Comparison of ENCODE assay signal across 8 cellular contexts in genomic region chr19:3036119-3036794, GRCh38. TPM values are rescaled to one million over a fixed set of nuclear protein-coding genes. Genes with fewer than 3 reads are reported as not detected.
A peak's percentile ranks its signal among the peaks of the same experiment; 100 is the strongest.
DNase-seq lines count a peak whose midpoint lies in the region; FAIRE-seq and TF ChIP-seq lines count a peak whose summit lies in the region.

No MANE protein-coding gene starts in this region.

- no peaks in the 10 kb centered on the region for H3K36me3 Mint-ChIP-seq in activated naive CD4-positive, alpha-beta T cell treated with anti-CD3 and anti-CD28 coated beads, Interleukin-2, amount 50 U/mL, for 24 hours

- peak overlapping the region; percentile 92 for H3K4me3 ChIP-seq in SK-N-MC

- H3K27ac ChIP-seq in SK-N-MC, result peak overlapping the region; percentile 92

- H3K4me3 Mint-ChIP-seq in activated naive CD4-positive, alpha-beta T cell treated with anti-CD3 and anti-CD28 coated beads, Interleukin-2, amount 50 U/mL, for 24 hours, result peak overlapping the region; percentile 92

- H3K36me3 ChIP-seq in SK-N-MC (ENCODE audit: insufficient read depth, low read length), result no peaks in the 10 kb centered on the region

- H3K9me3 ChIP-seq in SK-N-MC (ENCODE audit: low read depth, low read length), result no peaks in the 10 kb centered on the region

- DNase-seq in D721Med (ENCODE audit: insufficient read length, low spot score) (peak; percentile 63), H4 (ENCODE audit: low spot score) (peak; percentile 82), NAMALWA (ENCODE audit: low spot score) (peak; percentile 84), SK-N-MC (ENCODE audit: low read depth, low spot score) (peak; percentile 63), globus pallidus (ENCODE audit: low spot score) (peak; percentile 96), nucleus accumbens (lab: John Stamatoyannopoulos, UW) (peak; percentile 43 to 96 (median 88)), superior temporal gyrus (ENCODE audit: extremely low spot score) (peak; percentile 97)

- H3K9me3 Mint-ChIP-seq in activated naive CD4-positive, alpha-beta T cell treated with anti-CD3 and anti-CD28 coated beads, Interleukin-2, amount 50 U/mL, for 24 hours, result no peaks in the 10 kb centered on the region

- H3K4me1 Mint-ChIP-seq in activated naive CD4-positive, alpha-beta T cell treated with anti-CD3 and anti-CD28 coated beads, Interleukin-2, amount 50 U/mL, for 24 hours, result peaks cover 32% of the 10 kb centered on the region

- H3K27me3 Mint-ChIP-seq in activated naive CD4-positive, alpha-beta T cell treated with anti-CD3 and anti-CD28 coated beads, Interleukin-2, amount 50 U/mL, for 24 hours, result no peaks in the 10 kb centered on the region

- peak overlapping the region; percentile 98 for H3K27ac Mint-ChIP-seq in activated naive CD4-positive, alpha-beta T cell treated with anti-CD3 and anti-CD28 coated beads, Interleukin-2, amount 50 U/mL, for 24 hours

- peak overlapping the region; percentile 73 for H3K9ac ChIP-seq in SK-N-MC (ENCODE audit: insufficient read length)

- no peak for TF ChIP-seq CTCF in D721Med (IDR thresholded peaks at IDR 0.05; ENCODE audit: insufficient read depth, missing control alignments)

- FAIRE-seq in D721Med (lab: Jason Lieb, UNC), result no peak

RNA-seq across cellular contexts. Expression of gene TLE2, which starts 7.2 kb away (rescaled TPM):
- total RNA-seq in H4 (2014; rRNA removed; shearing (Covaris generic)), result 3.0 and 3.5 TPM in 2 replicates

RNA-seq across cellular contexts. Expression of gene TLE5, which starts 26.0 kb away (rescaled TPM):
- total RNA-seq in H4 (2014; rRNA removed; shearing (Covaris generic)), result 136 and 167 TPM in 2 replicates

RNA-seq across cellular contexts. Expression of gene GNA11, which starts 57.9 kb away (rescaled TPM):
- 16.5 and 20.5 TPM in 2 replicates for total RNA-seq in H4 (2014; rRNA removed; shearing (Covaris generic))

RNA-seq across cellular contexts. Expression of gene TLE6, which starts 58.9 kb away (rescaled TPM):
- 1.5 and 2.7 TPM in 2 replicates for total RNA-seq in H4 (2014; rRNA removed; shearing (Covaris generic))

Comparison
In these comparisons a context has a peak if more than half of its experiments do, and no peak if none do; other contexts are left out.
1. Peak in every context shown above with its lines: DNase-seq, H3K4me3 ChIP-seq and H3K27ac ChIP-seq.